Comparison of ENCODE assay signal across 1 cellular context in genomic region chr16:75062135-75062943, GRCh38.
TF ChIP-seq lines count a peak whose summit lies in the region.

No MANE protein-coding gene starts in this region.

TF ChIP-seq in K562, 482 proteins besides CTCF, POLR2A, EP300 and RAD21 (continued from another document and continues in another):
- TF ChIP-seq THRB (CRISPR knock-in tag; conservative IDR thresholded peaks at IDR 0.05) (no peak), RUNX1 (IDR thresholded peaks at IDR 0.05; ENCODE audit: low read depth) (0 out of 2 replicates have a peak, but pooled peaks have one; percentile 27), SFPQ (IDR thresholded peaks at IDR 0.05; ENCODE audit: low read depth, low read length) (no peak), CLOCK (CRISPR knock-in tag; IDR thresholded peaks at IDR 0.05; ENCODE audit: borderline replicate concordance) (no peak), CREB1 (IDR thresholded peaks at IDR 0.05) (no peak; the same call in 1 of the 2 replicates), CREB1 (CRISPR knock-in tag; IDR thresholded peaks at IDR 0.05) (no peak), DPF2 (IDR thresholded peaks at IDR 0.05) (peak; percentile 31; the same call in 1 of the 2 replicates), ZZZ3 (IDR thresholded peaks at IDR 0.05) (no peak), ZNF146 (CRISPR knock-in tag; IDR thresholded peaks at IDR 0.05; ENCODE audit: unreplicated experiment) (no peak), GTF2F1 (IDR thresholded peaks at IDR 0.05; ENCODE audit: low read depth, low read length) (no peak), GATAD2B (IDR thresholded peaks at IDR 0.05; ENCODE audit: borderline replicate concordance) (no peak), ZBTB2 (IDR thresholded peaks at IDR 0.05) (no peak), TCF3 (CRISPR knock-in tag; IDR thresholded peaks at IDR 0.05) (no peak; the same call in 1 of the 2 replicates), ZNF707 (CRISPR knock-in tag; conservative IDR thresholded peaks at IDR 0.05) (no peak), ZNF121 (CRISPR knock-in tag; conservative IDR thresholded peaks at IDR 0.05) (no peak), ZBTB5 (IDR thresholded peaks at IDR 0.05) (no peak), ZBTB49 (CRISPR knock-in tag; IDR thresholded peaks at IDR 0.05; ENCODE audit: borderline replicate concordance) (no peak), PHB2 (IDR thresholded peaks at IDR 0.05; ENCODE audit: low read depth) (no peak), HDAC3 (IDR thresholded peaks at IDR 0.05; ENCODE audit: borderline replicate concordance, partially characterized antibody) (no peak), BMI1 (IDR thresholded peaks at IDR 0.05; ENCODE audit: low read length) (no peak), MIER1 (IDR thresholded peaks at IDR 0.05; ENCODE audit: low read depth) (no peak), POU5F1 (IDR thresholded peaks at IDR 0.05; ENCODE audit: borderline replicate concordance, low read depth, low read length, partially characterized antibody) (no peak), ZNF583 (CRISPR knock-in tag; IDR thresholded peaks at IDR 0.05) (no peak), ZBTB43 (CRISPR knock-in tag; IDR thresholded peaks at IDR 0.05) (no peak), ETS2 (tag; IDR thresholded peaks at IDR 0.05; ENCODE audit: borderline replicate concordance, poor library complexity, severe bottlenecking) (no peak), POLR3G (IDR thresholded peaks at IDR 0.05; ENCODE audit: extremely low read depth, insufficient read length, insufficient replicate concordance) (no peak), POLR2AphosphoS2 (IDR thresholded peaks at IDR 0.05; ENCODE audit: low read length) (no peak), MAFF (IDR thresholded peaks at IDR 0.05; ENCODE audit: low read length) (no peak), SP1 (CRISPR knock-in tag; IDR thresholded peaks at IDR 0.05) (no peak), U2AF1 (optimal IDR thresholded peaks at IDR 0.05; ENCODE audit: low read depth, low read length) (no peak), FOXP4 (CRISPR knock-in tag; IDR thresholded peaks at IDR 0.05; ENCODE audit: borderline replicate concordance) (no peak), PRMT5 (CRISPR knock-in tag; IDR thresholded peaks at IDR 0.05) (no peak), MYNN (IDR thresholded peaks at IDR 0.05) (no peak), MYNN (CRISPR knock-in tag; IDR thresholded peaks at IDR 0.05) (no peak), ZNF280A (IDR thresholded peaks at IDR 0.05; ENCODE audit: low read depth, partially characterized antibody) (no peak), ZBTB26 (CRISPR knock-in tag; IDR thresholded peaks at IDR 0.05) (no peak), DLX4 (CRISPR knock-in tag; IDR thresholded peaks at IDR 0.05) (no peak), ZNF133 (CRISPR knock-in tag; IDR thresholded peaks at IDR 0.05) (no peak), ATF1 (CRISPR knock-in tag; IDR thresholded peaks at IDR 0.05) (no peak), ATF1 (tag; IDR thresholded peaks at IDR 0.05) (peak; percentile 60), NCOA2 (IDR thresholded peaks at IDR 0.05; ENCODE audit: partially characterized antibody in 2 of 2) (no peak), ZNF212 (CRISPR knock-in tag; IDR thresholded peaks at IDR 0.05) (no peak), ZNF395 (CRISPR knock-in tag; IDR thresholded peaks at IDR 0.05) (peak; percentile 93), TARDBP (IDR thresholded peaks at IDR 0.05) (no peak)
